In genomic region chr7:1137517-1138167, GRCh38 we compare ENCODE assay signal across 8 cellular contexts. TPM values are rescaled to one million over a fixed set of nuclear protein-coding genes. Genes with fewer than 3 reads are reported as not detected.
DNase-seq lines count a peak whose midpoint lies in the region; ATAC-seq and TF ChIP-seq lines count a peak whose summit lies in the region.

No MANE protein-coding gene starts in this region.

- H3K27me3 ChIP-seq in BJ (ENCODE audit: control insufficient read depth, insufficient read depth, low read length): no peaks in the 10 kb centered on the region

- POLR2A ChIA-PET in BJ (lab: Charles Lee): interaction anchor here (0.6 kb wide), 1 partner anchor 73 kb away, joined by 3 read pairs; no protein-coding TSS in a partner anchor

- CTCF ChIA-PET in BJ (lab: Yijun Ruan, JAX): interaction anchor here (1.0 to 2.6 kb wide), 6 partner anchors 13 to 145 kb away, joined by 3 to 8 read pairs (median 4); no protein-coding TSS in a partner anchor

- H3K36me3 Mint-ChIP-seq in activated naive CD8-positive, alpha-beta T cell treated with anti-CD3 and anti-CD28 coated beads, Interleukin-2, amount 50 U/mL, for 24 hours (ENCODE audit: low read depth): peaks cover 9% of the 10 kb centered on the region
- H3K36me3 Mint-ChIP-seq in immature natural killer cell: no peaks in the 10 kb centered on the region

- peaks cover 24% of the 10 kb centered on the region for H3K4me1 Mint-ChIP-seq in activated naive CD8-positive, alpha-beta T cell treated with anti-CD3 and anti-CD28 coated beads, Interleukin-2, amount 50 U/mL, for 24 hours
- peaks cover 13 to 14% of the 10 kb centered on the region in 2 donors for H3K4me1 Mint-ChIP-seq in immature natural killer cell
- H3K4me1 Mint-ChIP-seq in stimulated activated naive CD8-positive, alpha-beta T cell treated with anti-CD3 and anti-CD28 coated beads, Interleukin-15, amount 100 ng/mL, for 72 hours: peaks cover 20% of the 10 kb centered on the region

- no peaks in the 10 kb centered on the region for H3K27me3 Mint-ChIP-seq in activated naive CD8-positive, alpha-beta T cell treated with anti-CD3 and anti-CD28 coated beads, Interleukin-2, amount 50 U/mL, for 24 hours
- H3K27me3 Mint-ChIP-seq in immature natural killer cell (ENCODE audit: low read depth in 3 of 3): peaks cover 2 to 7% (median 3%) of the 10 kb centered on the region in 3 donors
- H3K27me3 Mint-ChIP-seq in stimulated activated naive CD8-positive, alpha-beta T cell treated with anti-CD3 and anti-CD28 coated beads, Interleukin-15, amount 100 ng/mL, for 72 hours: no peaks in the 10 kb centered on the region

- no peaks in the 10 kb centered on the region for H3K9me3 Mint-ChIP-seq in activated naive CD8-positive, alpha-beta T cell treated with anti-CD3 and anti-CD28 coated beads, Interleukin-2, amount 50 U/mL, for 24 hours
- no peaks in the 10 kb centered on the region for H3K9me3 Mint-ChIP-seq in immature natural killer cell
- H3K9me3 Mint-ChIP-seq in stimulated activated naive CD8-positive, alpha-beta T cell treated with anti-CD3 and anti-CD28 coated beads, Interleukin-15, amount 100 ng/mL, for 72 hours: no peaks in the 10 kb centered on the region

- DNase-seq in BJ (ENCODE audit: low read depth) (no peak), immature natural killer cell (no peak), putamen (ENCODE audit: low spot score) (no peak), OCI-M2 (lab: John Stamatoyannopoulos, UW; ENCODE audit: unreplicated experiment) (no peak)
- DNase-seq in activated naive CD8-positive, alpha-beta T cell treated with anti-CD3 and anti-CD28 coated beads, Interleukin-2, amount 50 U/mL, for 24 hours: no peak
- DNase-seq in stimulated activated naive CD8-positive, alpha-beta T cell treated with anti-CD3 and anti-CD28 coated beads, Interleukin-15, amount 100 ng/mL, for 72 hours: no peak

- H3K4me3 Mint-ChIP-seq in activated naive CD8-positive, alpha-beta T cell treated with anti-CD3 and anti-CD28 coated beads, Interleukin-2, amount 50 U/mL, for 24 hours: peak overlapping the region; percentile 89
- peak overlapping the region; percentile 86 to 93 (median 92) for H3K4me3 Mint-ChIP-seq in immature natural killer cell
- H3K4me3 Mint-ChIP-seq in stimulated activated naive CD8-positive, alpha-beta T cell treated with anti-CD3 and anti-CD28 coated beads, Interleukin-15, amount 100 ng/mL, for 72 hours: peak overlapping the region; percentile 87 to 88

- H3K36me3 ChIP-seq in BJ (ENCODE audit: control insufficient read depth, insufficient read depth, low read length): no peaks in the 10 kb centered on the region

- H3K4me3 ChIP-seq in BJ (ENCODE audit: low read depth, low read length): peak overlapping the region; percentile 70

- peak overlapping the region; percentile 85 for H3K27ac Mint-ChIP-seq in activated naive CD8-positive, alpha-beta T cell treated with anti-CD3 and anti-CD28 coated beads, Interleukin-2, amount 50 U/mL, for 24 hours
- H3K27ac Mint-ChIP-seq in immature natural killer cell: peak overlapping the region; percentile 71 to 94 (median 92)
- H3K27ac Mint-ChIP-seq in stimulated activated naive CD8-positive, alpha-beta T cell treated with anti-CD3 and anti-CD28 coated beads, Interleukin-15, amount 100 ng/mL, for 72 hours: peak overlapping the region in 1 of 2 donors; percentile 95

- TF ChIP-seq CTCF in BJ (IDR thresholded peaks at IDR 0.05; ENCODE audit: insufficient read depth, low read depth, low read length): no peak

- ATAC-seq in GM19372 (IDR thresholded peaks at IDR 0.05; ENCODE audit: low read depth, unreplicated experiment): peak; percentile 53
- peak; percentile 72 for ATAC-seq in HG03432 (IDR thresholded peaks at IDR 0.05; ENCODE audit: unreplicated experiment)
- peak; percentile 69 for ATAC-seq in activated naive CD8-positive, alpha-beta T cell treated with anti-CD3 and anti-CD28 coated beads, Interleukin-2, amount 50 U/mL, for 24 hours
- peak; percentile 82 for ATAC-seq in stimulated activated naive CD8-positive, alpha-beta T cell treated with anti-CD3 and anti-CD28 coated beads, Interleukin-15, amount 100 ng/mL, for 72 hours

RNA-seq across cellular contexts. Expression of gene ZFAND2A, which starts 22.4 kb away (rescaled TPM):
- polyA plus RNA-seq in BJ (2011; rRNA removed): 43.6 and 46.3 TPM in 2 replicates
- 11.3 and 20.2 TPM in 2 replicates for polyA minus RNA-seq in BJ (2011; rRNA and poly(A)+ RNA removed)
- polyA plus RNA-seq in immature natural killer cell: 100 to 1,000 TPM in 2 of 3 donors, 10 to 100 TPM in 1; 68.0 to 134 (median 114) TPM

RNA-seq across cellular contexts. Expression of gene GPER1, which starts 49.7 kb away (rescaled TPM):
- polyA plus RNA-seq in BJ (2011; rRNA removed): 2.1 and 3.1 TPM in 2 replicates
- polyA minus RNA-seq in BJ (2011; rRNA and poly(A)+ RNA removed): 1.5 and 4.7 TPM in 2 replicates
- polyA plus RNA-seq in immature natural killer cell: under 1 TPM in 2 of 3 donors, not detected in 1; 0.14 to 0.31 TPM
